Comparison of ENCODE assay signal across 22 cellular contexts in genomic region chr18:78571063-78571785, GRCh38.
"Had no signal": no experiment of that assay in that cellular context is flagged by ENCODE, and none has a peak within 500 bp of the region (broad histone marks: within the 10 kb centered on the region; RNA-seq: fewer than 3 reads in every experiment).

No MANE protein-coding gene starts in this region.

- H3K4me3 ChIP-seq: colonic mucosa, esophagus squamous epithelium, gastrocnemius medialis, heart right ventricle, left lung, lower lobe of right lung, mucosa of descending colon had no signal

- H3K36me3 ChIP-seq: colonic mucosa, esophagus squamous epithelium, gastrocnemius medialis, heart right ventricle, left lung, lower lobe of right lung had no signal

- ATAC-seq: effector memory CD8-positive, alpha-beta T cell; gastrocnemius medialis; left cardiac atrium; left lung; left ventricle myocardium superior; mucosa of descending colon had no signal

- H3K4me3 Mint-ChIP-seq: dendritic cell treated with granulocyte-macrophage colony-stimulating factor and Interleukin-4, amounts not matched to agents 40 ng/mL and 50 ng/mL, for 4 days; effector memory CD8-positive, alpha-beta T cell; endodermal cell; mesothelial cell of epicardium; naive B cell had no signal

- H3K27ac ChIP-seq: colonic mucosa, esophagus squamous epithelium, gastrocnemius medialis, heart right ventricle, left lung, lower lobe of right lung had no signal

- DNase-seq: colonic mucosa; cortex of kidney; effector CD8-positive, alpha-beta T cell; effector memory CD8-positive, alpha-beta T cell; endodermal cell; esophagus squamous epithelium; foreskin fibroblast; foreskin melanocyte; gastrocnemius medialis; glutamatergic neuron; head of caudate nucleus; heart right ventricle; hippocampal formation; left cardiac atrium; left lung; left ventricle myocardium superior; lower lobe of right lung; mesenchymal stem cell; mucosa of descending colon; naive B cell had no signal

- H3K27ac Mint-ChIP-seq: dendritic cell treated with granulocyte-macrophage colony-stimulating factor and Interleukin-4, amounts not matched to agents 40 ng/mL and 50 ng/mL, for 4 days; effector memory CD8-positive, alpha-beta T cell; endodermal cell; mesothelial cell of epicardium; naive B cell had no signal

- H3K27me3 Mint-ChIP-seq: dendritic cell treated with granulocyte-macrophage colony-stimulating factor and Interleukin-4, amounts not matched to agents 40 ng/mL and 50 ng/mL, for 4 days; effector memory CD8-positive, alpha-beta T cell; naive B cell had no signal

- H3K27me3 ChIP-seq: colonic mucosa, esophagus squamous epithelium, gastrocnemius medialis, heart right ventricle, left lung had no signal

- H3K4me1 ChIP-seq: colonic mucosa, esophagus squamous epithelium, gastrocnemius medialis, heart right ventricle, left lung, lower lobe of right lung had no signal

- H3K9me3 ChIP-seq: colonic mucosa, gastrocnemius medialis had no signal

- H3K4me1 Mint-ChIP-seq: endodermal cell, mesothelial cell of epicardium, naive B cell had no signal
